8 cellular contexts compared by ENCODE assay signal in the genomic region with DNA sequence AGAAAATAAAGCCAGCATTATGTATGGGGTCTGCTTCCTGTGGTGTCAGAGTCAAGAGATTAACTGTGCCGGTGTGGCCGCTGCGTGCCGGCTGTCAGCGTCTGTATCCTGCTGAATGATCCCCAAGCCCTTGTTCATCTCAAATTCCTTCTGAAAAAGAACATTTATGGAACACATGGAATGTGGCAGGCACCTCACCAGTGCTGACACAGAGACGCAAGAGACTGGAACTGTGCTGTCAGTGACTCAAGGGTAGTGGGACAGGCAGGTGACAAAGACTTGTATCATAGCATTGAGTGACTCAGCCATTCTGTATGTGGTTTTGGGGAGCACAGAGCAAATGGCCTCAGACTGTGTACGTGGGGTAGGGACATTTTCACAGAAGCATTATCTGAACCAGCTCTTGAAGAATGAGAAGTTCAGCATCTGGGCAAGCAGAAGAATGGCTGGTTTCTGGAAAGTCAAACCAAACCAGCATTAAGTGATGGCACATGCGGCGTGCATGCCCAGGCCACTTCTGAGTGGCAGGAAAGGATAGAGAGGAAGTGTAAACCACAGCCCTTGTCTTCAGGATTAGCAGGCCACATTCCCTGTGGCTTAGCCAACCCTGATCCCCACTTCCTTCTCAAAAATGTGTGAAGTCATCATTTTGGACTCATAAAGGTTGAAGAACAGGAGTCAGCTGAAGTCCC. TPM values are rescaled to one million over a fixed set of nuclear protein-coding genes. Genes with fewer than 3 reads are reported as not detected.
DNase-seq lines count a peak whose midpoint lies in the region; ATAC-seq and TF ChIP-seq lines count a peak whose summit lies in the region.

No MANE protein-coding gene starts in this region.

- no peak overlapping the region for H2AFZ ChIP-seq in trophoblast cell (ENCODE audit: insufficient read depth, low read length, poor library complexity)

- H2BK12ac ChIP-seq in trophoblast cell (ENCODE audit: low read length): no peak overlapping the region

- H3K36me3 ChIP-seq in trophoblast cell (ENCODE audit: control insufficient read depth in 1 of 2, insufficient read depth in 2 of 2, low read length in 2 of 2): no peaks in the 10 kb centered on the region

- no peaks in the 10 kb centered on the region for H3K79me1 ChIP-seq in trophoblast cell (ENCODE audit: low read length)

- in situ Hi-C loops in GM13976 (cut with MboI; ENCODE audit: low sequenced_read_pairs, unreplicated experiment): no loop called here

- no peaks in the 10 kb centered on the region for H3K9me3 ChIP-seq in trophoblast cell (ENCODE audit: insufficient read depth, low read depth, low read length)

- no peak for TF ChIP-seq CTCF in GM13976 (IDR thresholded peaks at IDR 0.05; ENCODE audit: borderline replicate concordance, control extremely low read depth, extremely low read depth, insufficient read depth, missing control alignments)

- H3K79me2 ChIP-seq in trophoblast cell (ENCODE audit: control insufficient read depth, insufficient read depth, low read length, poor library complexity): no peaks in the 10 kb centered on the region

- H3K27me3 ChIP-seq in trophoblast cell (ENCODE audit: insufficient read depth, low read length): no peaks in the 10 kb centered on the region

- H4K12ac ChIP-seq in trophoblast cell (ENCODE audit: low read depth, low read length): no peak overlapping the region

- DNase-seq in EH (ENCODE audit: low read depth) (peak; percentile 86), trophoblast cell (peak; percentile 36 to 57), GM13976 (ENCODE audit: low spot score) (no peak), HuH-7 (ENCODE audit: low spot score) (no peak)
- DNase-seq in activated T-cell treated with anti-CD3 and anti-CD28 coated beads, Interleukin-2, amount 50 U/mL, for 48 hours: peak; percentile 35 to 43

- H4K8ac ChIP-seq in trophoblast cell (ENCODE audit: low read depth, low read length): no peak overlapping the region

- no peak overlapping the region for H2AK5ac ChIP-seq in trophoblast cell (ENCODE audit: low read length)

- H3K18ac ChIP-seq in trophoblast cell (ENCODE audit: low read length): no peak overlapping the region

- no peak overlapping the region for H2BK5ac ChIP-seq in trophoblast cell (ENCODE audit: low read depth, low read length, poor library complexity)

- no peak overlapping the region for H3K27ac ChIP-seq in trophoblast cell (ENCODE audit: low read depth, low read length)

- ATAC-seq in HG03457 (IDR thresholded peaks at IDR 0.05; ENCODE audit: unreplicated experiment): peak; percentile 40
- ATAC-seq in GM21619 (IDR thresholded peaks at IDR 0.05; ENCODE audit: unreplicated experiment): no peak
- ATAC-seq in GM21528 (IDR thresholded peaks at IDR 0.05; ENCODE audit: low FRiP score, unreplicated experiment): no peak

- no peak overlapping the region for H3K4me3 ChIP-seq in trophoblast cell (ENCODE audit: low read depth, low read length)

- no peak overlapping the region for H2BK120ac ChIP-seq in trophoblast cell (ENCODE audit: insufficient read depth, low read length, poor library complexity)

- peaks cover 0 to 6% of the 10 kb centered on the region in 2 experiments for H3K4me1 ChIP-seq in trophoblast cell (ENCODE audit: control insufficient read depth in 1 of 2, insufficient read depth in 2 of 2, low read length in 2 of 2)

- H3K4me2 ChIP-seq in trophoblast cell (ENCODE audit: low read length): no peak overlapping the region

- no peak overlapping the region for H3K14ac ChIP-seq in trophoblast cell (ENCODE audit: low read length)

- H3K23ac ChIP-seq in trophoblast cell (ENCODE audit: low read length): no peak overlapping the region

- WGBS in trophoblast cell (ENCODE audit: extremely low coverage, insufficient coverage, insufficient read length): no CpG with 5 or more reads among the region's 9 CpGs

- no peak overlapping the region for H3K4ac ChIP-seq in trophoblast cell (ENCODE audit: low read depth, low read length)

- H4K91ac ChIP-seq in trophoblast cell (ENCODE audit: low read depth, low read length): no peak overlapping the region

- H3K9ac ChIP-seq in trophoblast cell (ENCODE audit: low read length): no peak overlapping the region

RNA-seq across cellular contexts. Expression of a gene that starts 54.0 kb away (rescaled TPM):
- 6.2 and 6.6 TPM in 2 replicates for polyA plus RNA-seq in trophoblast cell (2013)

Comparison
In these comparisons a context has a peak if more than half of its experiments do, and no peak if none do; other contexts are left out.
1. DNase-seq: peak in EH (single experiment), activated T-cell treated with anti-CD3 and anti-CD28 coated beads, Interleukin-2, amount 50 U/mL, for 48 hours (2 of 2) and trophoblast cell (2 of 2); none in GM13976 (single experiment) and HuH-7 (single experiment).